5 cellular contexts compared by ENCODE assay signal in the genomic region with DNA sequence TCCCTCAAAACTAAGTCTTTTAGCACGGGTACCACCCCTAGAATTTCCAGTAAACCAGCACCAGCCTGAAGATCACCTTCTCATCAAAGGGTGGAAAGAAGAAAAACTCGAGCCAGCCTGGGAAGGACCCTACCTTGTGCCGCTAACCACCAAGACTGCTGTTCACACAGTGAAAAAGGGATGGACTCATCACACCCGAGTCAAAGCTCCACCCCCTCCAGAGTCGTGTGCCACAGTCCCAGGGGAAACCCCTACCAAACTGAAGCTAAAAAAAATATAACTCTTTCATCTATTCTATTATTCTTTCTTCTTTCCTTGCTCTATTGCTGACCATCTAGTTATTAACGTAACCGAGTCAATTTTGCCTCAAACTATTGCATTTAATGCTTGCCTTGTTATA. TPM values are rescaled to one million over a fixed set of nuclear protein-coding genes. Genes with fewer than 3 reads are reported as not detected.
"Had no signal": no experiment of that assay in that cellular context is flagged by ENCODE, and none has a peak within 500 bp of the region (broad histone marks: within the 10 kb centered on the region; RNA-seq: fewer than 3 reads in every experiment).

No MANE protein-coding gene starts in this region.

RNA-seq across cellular contexts. Expression of gene PDPN, which starts 13.2 kb away (rescaled TPM):
- total RNA-seq: HT-29, NCI-H460, OCI-LY7, SK-MEL-5 had no signal
- polyA plus RNA-seq: SK-N-SH had no signal

RNA-seq across cellular contexts. Expression of gene LRRC38, which starts 56.6 kb away (rescaled TPM):
- total RNA-seq: HT-29, NCI-H460, OCI-LY7, SK-MEL-5 had no signal
